Comparison of ENCODE assay signal across 8 cellular contexts in the genomic region with DNA sequence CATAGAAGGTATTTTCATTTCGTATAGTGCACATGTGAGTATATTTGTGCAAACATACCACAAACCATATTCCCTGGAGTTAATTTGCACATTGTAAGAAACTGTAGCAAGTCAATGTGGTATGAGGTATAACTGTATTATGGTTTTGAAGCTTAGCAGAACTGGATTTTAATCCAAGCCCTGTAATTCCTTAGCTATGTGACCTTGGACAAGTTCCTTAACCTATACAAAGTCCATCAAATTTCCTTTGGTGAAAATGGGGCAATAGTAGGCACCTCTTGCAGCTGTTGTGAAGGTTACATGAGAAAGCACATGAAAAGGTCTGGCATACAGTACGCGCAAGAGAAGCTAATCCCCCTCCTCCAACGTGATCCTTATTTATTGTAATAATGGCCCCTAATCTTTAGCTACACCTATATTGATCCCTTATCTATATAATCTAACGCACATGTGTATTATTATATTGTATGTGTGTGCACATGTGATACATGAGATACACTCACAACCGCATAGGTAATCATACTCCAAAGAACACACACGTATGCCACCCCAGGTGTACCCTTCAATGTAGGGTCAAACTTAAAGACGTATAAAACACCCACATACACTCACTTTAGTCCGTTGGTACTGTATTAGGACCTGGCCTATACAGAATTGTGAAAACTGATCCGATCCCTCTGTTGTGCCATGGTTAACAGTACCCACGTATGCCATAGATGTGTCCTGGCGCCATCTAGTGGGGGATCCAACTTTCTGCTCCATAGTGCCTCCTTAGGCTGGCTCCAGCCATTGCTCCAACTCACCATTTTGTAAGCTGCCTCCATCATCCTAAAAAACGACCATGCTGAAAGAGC.
DNase-seq lines count a peak whose midpoint lies in the region; ATAC-seq, FAIRE-seq and TF ChIP-seq lines count a peak whose summit lies in the region.

No MANE protein-coding gene starts in this region.

- no peaks in the 10 kb centered on the region for H3K9me3 ChIP-seq in breast epithelium
- no peaks in the 10 kb centered on the region for H3K9me3 ChIP-seq in kidney (ENCODE audit: control insufficient read depth in 1 of 2, low read length in 2 of 2)

- peak; percentile 99 for ATAC-seq in GM19035 (IDR thresholded peaks at IDR 0.05; ENCODE audit: unreplicated experiment)
- peak; percentile 95 for ATAC-seq in HG03139 (IDR thresholded peaks at IDR 0.05; ENCODE audit: unreplicated experiment)

- TF ChIP-seq POLR2A in breast epithelium (IDR thresholded peaks at IDR 0.05): no peak

- H3K36me3 ChIP-seq in breast epithelium (no peaks in the 10 kb centered on the region), kidney (ENCODE audit: control insufficient read depth in 1 of 2, insufficient read depth in 2 of 2, low read length in 2 of 2) (no peaks in the 10 kb centered on the region)

- H3K9ac ChIP-seq in kidney (ENCODE audit: low read length in 2 of 2): no peak overlapping the region

- H3K4me3 ChIP-seq in breast epithelium (no peak overlapping the region), kidney (ENCODE audit: low read length in 2 of 2) (no peak overlapping the region)

- no peaks in the 10 kb centered on the region for H3K27me3 ChIP-seq in breast epithelium

- H3K27ac ChIP-seq in VCaP: no peak overlapping the region
- no peak overlapping the region for H3K27ac ChIP-seq in breast epithelium
- no peak overlapping the region for H3K27ac ChIP-seq in kidney (ENCODE audit: low read depth in 2 of 2, low read length in 2 of 2)

- H3K4me1 ChIP-seq in breast epithelium (no peaks in the 10 kb centered on the region), kidney (ENCODE audit: control insufficient read depth in 1 of 2, insufficient read depth in 1 of 2, low read depth in 1 of 2, low read length in 2 of 2) (no peaks in the 10 kb centered on the region)

- FAIRE-seq in kidney (lab: Jason Lieb, UNC): no peak

- DNase-seq in AML-193 (lab: John Stamatoyannopoulos, UW) (peak; percentile 72), NCI-H2171 (lab: John Stamatoyannopoulos, UW) (peak; percentile 26), breast epithelium (ENCODE audit: low spot score in 2 of 2) (peak; percentile 65 to 72), kidney (peak; percentile 70)
- DNase-seq in stimulated activated CD4-positive, alpha-beta T cell treated with anti-CD3 and anti-CD28 coated beads, Interleukin-2, amount 100 ng/mL, for 24 hours: peak; percentile 75 to 78

- TF ChIP-seq CTCF in VCaP (conservative IDR thresholded peaks at IDR 0.05): peak; percentile 85
- peak; percentile 57 to 90 (median 85) for TF ChIP-seq CTCF in breast epithelium (IDR thresholded peaks at IDR 0.05)
- peak; percentile 96 for TF ChIP-seq CTCF in kidney (IDR thresholded peaks at IDR 0.05; ENCODE audit: borderline replicate concordance, extremely low read depth, insufficient read depth)

- intact Hi-C loops in breast epithelium (cut with DNase I; ENCODE audit: low total_unique reads) (no loop called here), kidney (cut with DNase I) (no loop called here)

Comparison
In these comparisons a context has a peak if more than half of its experiments do, and no peak if none do; other contexts are left out.
1. DNase-seq: peak in every context shown above with its lines; median percentile 76 in stimulated activated CD4-positive, alpha-beta T cell treated with anti-CD3 and anti-CD28 coated beads, Interleukin-2, amount 100 ng/mL, for 24 hours; 72 in AML-193; 70 in kidney; 68 in breast epithelium; 26 in NCI-H2171.